Comparison of ENCODE assay signal across 8 cellular contexts in genomic region chr11:102346748-102347525, GRCh38. TPM values are rescaled to one million over a fixed set of nuclear protein-coding genes. Genes with fewer than 3 reads are reported as not detected.
DNase-seq lines count a peak whose midpoint lies in the region; ATAC-seq, FAIRE-seq and TF ChIP-seq lines count a peak whose summit lies in the region.

TSS of gene BIRC2 (plus strand) at chr11:102347214. CDS start at chr11:102349855, 2,641 bp downstream.

- H3K4me1 ChIP-seq in keratinocyte (ENCODE audit: control insufficient read depth, extremely low read depth, insufficient read depth, low read length) = peaks cover 20% of the 10 kb centered on the region

- peak within 1 kb of the TSS; percentile 93 for H3K4me2 ChIP-seq in keratinocyte (ENCODE audit: control insufficient read depth, extremely low read depth, insufficient read depth, low read depth, low read length)

- peaks cover 39% of the 10 kb centered on the region for H3K36me3 Mint-ChIP-seq in central memory CD8-positive, alpha-beta T cell (ENCODE audit: insufficient read depth)

- H3K4me3 ChIP-seq in AG09309 (ENCODE audit: control insufficient read depth, low read depth, low read length) (peak within 1 kb of the TSS; percentile 57), keratinocyte (ENCODE audit: control insufficient read depth in 2 of 3, extremely low read depth in 1 of 3, insufficient read depth in 2 of 3, low read depth in 1 of 3, low read length in 3 of 3) (peak within 1 kb of the TSS; percentile 93 to 97 (median 97))

- H3K27ac ChIP-seq in keratinocyte (ENCODE audit: control insufficient read depth, insufficient read depth, low read length) = peak within 1 kb of the TSS; percentile 94

- H3K27me3 ChIP-seq in keratinocyte (ENCODE audit: control insufficient read depth, extremely low read depth, insufficient read depth, low read length) = no peaks in the 10 kb centered on the region

- no peak for FAIRE-seq in keratinocyte (lab: Jason Lieb, UNC)

- H3K9me3 Mint-ChIP-seq in central memory CD8-positive, alpha-beta T cell = no peaks in the 10 kb centered on the region

- H3K9me3 ChIP-seq in keratinocyte (ENCODE audit: control insufficient read depth, low read depth, low read length) = no peaks in the 10 kb centered on the region

- H3K36me3 ChIP-seq in keratinocyte (ENCODE audit: control insufficient read depth in 2 of 2, extremely low read depth in 1 of 2, insufficient read depth in 2 of 2, low read length in 2 of 2) = peaks cover 2 to 13% of the 10 kb centered on the region in 2 experiments

- ATAC-seq in GM18907 (IDR thresholded peaks at IDR 0.05; ENCODE audit: unreplicated experiment) (peak; percentile 92), HG03159 (IDR thresholded peaks at IDR 0.05; ENCODE audit: unreplicated experiment) (peak; percentile 90)
- ATAC-seq in central memory CD8-positive, alpha-beta T cell (replicated peaks; ENCODE audit: extremely low read depth, poor library complexity, severe bottlenecking) = peak; percentile 87

- TF ChIP-seq CTCF in AG09309 (IDR thresholded peaks at IDR 0.05; ENCODE audit: control insufficient read depth, insufficient read depth, low read depth, low read length, missing control alignments) (peak; percentile 69), keratinocyte (optimal IDR thresholded peaks at IDR 0.05 in 1 of 3, IDR thresholded peaks at IDR 0.05 in 1 of 3, conservative IDR thresholded peaks at IDR 0.05 in 1 of 3; ENCODE audit: extremely low read depth in 1 of 3, insufficient read depth in 2 of 3, low read length in 3 of 3) (peak; percentile 67 to 87 (median 78))

- H3K9me1 ChIP-seq in keratinocyte (ENCODE audit: control insufficient read depth, extremely low read depth, insufficient read depth, low read length) = no peaks in the 10 kb centered on the region

- peak within 1 kb of the TSS; percentile 99 for H3K27ac Mint-ChIP-seq in central memory CD8-positive, alpha-beta T cell (ENCODE audit: low read depth)

- H3K4me3 Mint-ChIP-seq in central memory CD8-positive, alpha-beta T cell = peak within 1 kb of the TSS; percentile 97

- DNase-seq in AG09309 (ENCODE audit: low read depth) = peak; percentile 57
- DNase-seq in NCI-H345 treated with DMSO at 0.1 percent for 48 hours (lab: John Stamatoyannopoulos, UW; ENCODE audit: unreplicated experiment) = peak; percentile 87
- peak; percentile 85 for DNase-seq in activated CD4-positive, CD25-positive, alpha-beta regulatory T cell treated with anti-CD3 and anti-CD28 coated beads, Interleukin-2, amount 50 U/mL, for 16 hours (ENCODE audit: low read depth, low spot score)
- DNase-seq in central memory CD8-positive, alpha-beta T cell (ENCODE audit: low spot score in 2 of 2) = peak; percentile 91 to 92
- DNase-seq in keratinocyte (ENCODE audit: low read depth, low spot score) = no peak
- DNase-seq in stimulated activated CD4-positive, alpha-beta T cell treated with anti-CD3 and anti-CD28 coated beads, Interleukin-15, amount 100 ng/mL, for 24 hours = peak; percentile 97

- no peaks in the 10 kb centered on the region for H3K27me3 Mint-ChIP-seq in central memory CD8-positive, alpha-beta T cell

- peak within 1 kb of the TSS; percentile 97 for H3K9ac ChIP-seq in keratinocyte (ENCODE audit: control insufficient read depth, extremely low read depth, insufficient read depth, low read length)

- H4K20me1 ChIP-seq in keratinocyte (ENCODE audit: control insufficient read depth, extremely low read depth, insufficient read depth, low read length) = no peaks in the 10 kb centered on the region

- H3K4me1 Mint-ChIP-seq in central memory CD8-positive, alpha-beta T cell = peaks cover 44% of the 10 kb centered on the region

- peaks cover 44% of the 10 kb centered on the region for H3K79me2 ChIP-seq in keratinocyte (ENCODE audit: control insufficient read depth, insufficient read depth, low read length)

- peak within 1 kb of the TSS; percentile 77 for H2AFZ ChIP-seq in keratinocyte (ENCODE audit: control insufficient read depth, low read length)

- dilution Hi-C loops in keratinocyte (cut with MboI; ENCODE audit: extremely low pct_ligation_motif_present, low sequenced_read_pairs) = no loop called here

RNA-seq across cellular contexts. Expression of gene BIRC2, which starts in this region (rescaled TPM):
- polyA plus RNA-seq in keratinocyte = 31.0 to 53.8 TPM (median 53.3 TPM) in 3 replicates
- polyA plus RNA-seq in keratinocyte (2011; ENCODE audit: low read depth) = 59.2 TPM
- polyA plus RNA-seq in keratinocyte (2011; cell fraction: cytosol; rRNA removed) = 21.1 and 53.3 TPM in 2 replicates
- 61.2 and 65.7 TPM in 2 replicates for polyA plus RNA-seq in keratinocyte (2011; cell fraction: nucleus; rRNA removed)
- 28.1 and 30.6 TPM in 2 replicates for polyA plus RNA-seq in keratinocyte (2012; ENCODE audit: low replicate concordance)
- polyA minus RNA-seq in keratinocyte = 17.5 to 60.7 TPM (median 48.5 TPM) in 3 replicates
- 27.0 TPM for polyA minus RNA-seq in keratinocyte (2011; cell fraction: cytosol; rRNA and poly(A)+ RNA removed)
- 41.0 and 70.8 TPM in 2 replicates for polyA minus RNA-seq in keratinocyte (2011; cell fraction: nucleus; rRNA and poly(A)+ RNA removed)
